Comparison of ENCODE assay signal across 12 cellular contexts in the genomic region with DNA sequence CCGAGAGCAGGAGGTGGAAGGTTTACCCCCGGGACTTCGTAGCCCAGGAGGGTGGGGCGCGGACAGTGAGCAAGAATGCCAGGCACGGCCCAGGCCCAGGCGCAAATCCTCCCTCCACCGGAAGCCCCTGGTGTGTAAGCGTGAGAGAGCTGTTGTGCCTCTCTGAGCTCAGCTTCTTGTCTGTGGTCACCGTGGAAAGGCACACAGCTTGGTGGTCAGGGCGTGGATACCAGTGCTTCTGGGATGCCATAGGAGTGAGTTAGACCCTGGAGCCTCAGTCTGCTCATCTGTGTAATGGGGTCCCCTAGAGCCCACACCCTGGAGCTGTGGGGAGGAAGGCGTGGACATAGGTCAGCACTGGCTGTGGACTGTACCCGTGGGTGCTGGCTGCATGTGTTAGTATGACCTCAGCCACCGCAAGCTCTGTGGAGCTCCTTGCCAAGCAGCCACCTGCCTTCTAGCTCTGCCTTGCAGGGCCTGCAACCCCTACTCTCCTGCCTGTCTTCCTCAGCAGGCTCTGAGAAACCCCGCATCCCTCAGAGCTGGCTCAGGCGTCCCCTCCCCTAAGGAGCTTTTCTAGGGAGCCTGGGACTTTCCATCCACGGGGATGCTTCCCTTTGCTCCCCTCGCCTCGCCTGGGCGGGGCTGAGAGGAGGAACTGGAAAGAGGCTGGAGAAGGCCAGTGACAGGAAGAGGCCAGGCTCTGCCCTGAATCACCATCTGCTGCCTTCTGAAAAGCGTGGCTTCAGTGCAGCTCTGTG. TPM values are rescaled to one million over a fixed set of nuclear protein-coding genes. Genes with fewer than 3 reads are reported as not detected.
DNase-seq lines count a peak whose midpoint lies in the region.
"Had no signal": no experiment of that assay in that cellular context is flagged by ENCODE, and none has a peak within 500 bp of the region (broad histone marks: within the 10 kb centered on the region; RNA-seq: fewer than 3 reads in every experiment).

No MANE protein-coding gene starts in this region.

- H3K4ac ChIP-seq in mesendoderm (ENCODE audit: low read depth, low read length), result no peak overlapping the region

- no peak overlapping the region for H3K23ac ChIP-seq in mesendoderm (ENCODE audit: low read length)

- WGBS in mesendoderm (ENCODE audit: extremely low coverage, insufficient coverage, low lambda C conversion rate), result no CpG with 5 or more reads among the region's 21 CpGs

- H3K79me2 ChIP-seq in mesendoderm (ENCODE audit: control insufficient read depth, insufficient read depth, low read length), result no peaks in the 10 kb centered on the region

- H2AK5ac ChIP-seq in mesendoderm (ENCODE audit: low read length), result peak overlapping the region; percentile 13

- H2BK15ac ChIP-seq in mesendoderm (replicated peaks; ENCODE audit: low read depth), result no peak overlapping the region

- H3K27me3 ChIP-seq in mesendoderm (ENCODE audit: insufficient read depth, low read length, poor library complexity), result no peaks in the 10 kb centered on the region

- H2BK5ac ChIP-seq in mesendoderm (ENCODE audit: low read length), result no peak overlapping the region

- H3K4me2 ChIP-seq in mesendoderm (ENCODE audit: low read length), result no peak overlapping the region

- H3K56ac ChIP-seq in mesendoderm (ENCODE audit: low read length), result peak overlapping the region; percentile 61

- DNase-seq in A172 (ENCODE audit: low spot score) (peak; percentile 75), H4 (ENCODE audit: low spot score) (peak; percentile 57), cerebellar cortex (ENCODE audit: low spot score) (peak; percentile 92), mesendoderm (no peak), SHP77 (lab: John Stamatoyannopoulos, UW) (no peak), superior temporal gyrus (ENCODE audit: extremely low spot score) (no peak), middle frontal gyrus (ENCODE audit: extremely low spot score, low spot score) (no peak), NCI-H2081 treated with DMSO at 0.1 percent for 48 hours (lab: John Stamatoyannopoulos, UW) (no peak)
- DNase-seq: effector CD8-positive, alpha-beta T cell; kidney glomerular epithelial cell; NCI-H187 treated with DMSO at 0.1 percent for 48 hours had no signal

- no peak overlapping the region for H3K9ac ChIP-seq in mesendoderm (ENCODE audit: low read length)

- H3K36me3 ChIP-seq in mesendoderm (ENCODE audit: control insufficient read depth, insufficient read depth, low read length), result no peaks in the 10 kb centered on the region

- H4K8ac ChIP-seq in mesendoderm (ENCODE audit: low read depth, low read length), result no peak overlapping the region

- peaks cover 13% of the 10 kb centered on the region for H3K4me1 ChIP-seq in mesendoderm (ENCODE audit: control insufficient read depth, low read depth, low read length)

- H4K5ac ChIP-seq in mesendoderm (ENCODE audit: low read length), result no peak overlapping the region

- H3K79me1 ChIP-seq in mesendoderm (ENCODE audit: low read length), result no peaks in the 10 kb centered on the region

- H2BK120ac ChIP-seq in mesendoderm (ENCODE audit: low read depth, low read length), result no peak overlapping the region

- no peak overlapping the region for H3K18ac ChIP-seq in mesendoderm (ENCODE audit: low read length)

- H3K27ac ChIP-seq in mesendoderm (ENCODE audit: low read depth, low read length), result no peak overlapping the region

- no peak overlapping the region for H3K4me3 ChIP-seq in mesendoderm (ENCODE audit: low read length)

RNA-seq across cellular contexts. Expression of a gene that starts 28.0 kb away (rescaled TPM):
- 29.9 and 32.9 TPM in 2 replicates for total RNA-seq in A172 (2014; rRNA removed; shearing (Covaris generic))
- 43.2 and 45.6 TPM in 2 replicates for total RNA-seq in H4 (2014; rRNA removed; shearing (Covaris generic))
- polyA plus RNA-seq in mesendoderm (2013, experiment 1 of 2), result 11.2 TPM
- 11.4 TPM for polyA plus RNA-seq in mesendoderm (2013, experiment 2 of 2)
- polyA plus RNA-seq: CD14-positive monocyte had no signal

Comparison
In these comparisons a context has a peak if more than half of its experiments do, and no peak if none do; other contexts are left out.
1. DNase-seq: peak in A172 (single experiment), H4 (single experiment) and cerebellar cortex (single experiment); none in mesendoderm (single experiment), SHP77 (0 of 2), superior temporal gyrus (single experiment), middle frontal gyrus (single experiment) and NCI-H2081 treated with DMSO at 0.1 percent for 48 hours (single experiment).